Comparison of ENCODE assay signal across 1 cellular context in the genomic region with DNA sequence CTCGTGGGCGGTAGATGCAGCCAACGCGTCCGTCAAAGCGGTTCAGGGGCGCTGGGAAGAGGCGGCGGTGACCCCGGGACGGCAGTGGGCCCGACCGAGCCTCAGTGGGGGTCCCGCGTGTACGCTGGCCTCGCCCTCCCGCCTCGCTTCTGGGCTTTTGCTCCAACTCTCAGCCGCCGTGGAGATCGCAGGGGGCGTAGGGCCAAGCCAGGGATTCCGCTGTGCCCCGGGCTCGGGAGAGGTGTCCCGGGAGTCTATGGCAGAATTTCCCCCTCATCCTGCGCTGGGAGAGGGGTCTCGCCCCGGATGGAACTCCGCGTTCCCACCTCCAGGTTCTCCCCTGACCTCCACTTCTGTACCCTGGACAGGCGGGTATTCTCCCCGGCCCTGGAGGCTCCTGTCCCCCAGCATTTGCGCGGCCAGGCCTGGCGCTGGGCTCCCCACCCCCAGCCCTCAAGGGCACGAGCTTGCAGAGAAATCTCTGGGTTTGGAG.
TF ChIP-seq lines count a peak whose summit lies in the region.

No MANE protein-coding gene starts in this region.

TF ChIP-seq in K562, 482 proteins besides CTCF, POLR2A, EP300 and RAD21:
- TF ChIP-seq MIER1 (IDR thresholded peaks at IDR 0.05; ENCODE audit: low read depth) (no peak), ZNF592 (IDR thresholded peaks at IDR 0.05) (no peak), ZZZ3 (IDR thresholded peaks at IDR 0.05) (no peak), SREBF2 (CRISPR knock-in tag; IDR thresholded peaks at IDR 0.05) (no peak), NR4A1 (CRISPR knock-in tag; IDR thresholded peaks at IDR 0.05) (no peak), NR4A1 (tag; IDR thresholded peaks at IDR 0.05) (no peak), TAF1 (IDR thresholded peaks at IDR 0.05; ENCODE audit: control insufficient read depth, extremely low read depth, insufficient read depth, low read length, severe bottlenecking) (no peak), CUX1 (CRISPR knock-in tag; IDR thresholded peaks at IDR 0.05) (no peak), RB1 (IDR thresholded peaks at IDR 0.05; ENCODE audit: low read depth) (no peak), POLR3G (IDR thresholded peaks at IDR 0.05; ENCODE audit: extremely low read depth, insufficient read length, insufficient replicate concordance) (no peak), SOX6 (IDR thresholded peaks at IDR 0.05) (no peak), HBP1 (CRISPR knock-in tag; IDR thresholded peaks at IDR 0.05) (no peak), HCFC1 (IDR thresholded peaks at IDR 0.05; ENCODE audit: low read depth, low read length) (no peak), ATF7 (IDR thresholded peaks at IDR 0.05) (no peak), RHOXF2B (CRISPR knock-in tag; conservative IDR thresholded peaks at IDR 0.05) (no peak), SIX5 (IDR thresholded peaks at IDR 0.05; ENCODE audit: borderline replicate concordance in 1 of 2, insufficient read depth in 1 of 2, low read depth in 1 of 2, low read length in 2 of 2) (no peak), SRSF1 (IDR thresholded peaks at IDR 0.05; ENCODE audit: low read depth, low read length) (no peak), ZC3H4 (CRISPR knock-in tag; IDR thresholded peaks at IDR 0.05; ENCODE audit: borderline replicate concordance) (no peak), MTA1 (IDR thresholded peaks at IDR 0.05; ENCODE audit: borderline replicate concordance) (no peak)
- TF ChIP-seq, protein P1, sequence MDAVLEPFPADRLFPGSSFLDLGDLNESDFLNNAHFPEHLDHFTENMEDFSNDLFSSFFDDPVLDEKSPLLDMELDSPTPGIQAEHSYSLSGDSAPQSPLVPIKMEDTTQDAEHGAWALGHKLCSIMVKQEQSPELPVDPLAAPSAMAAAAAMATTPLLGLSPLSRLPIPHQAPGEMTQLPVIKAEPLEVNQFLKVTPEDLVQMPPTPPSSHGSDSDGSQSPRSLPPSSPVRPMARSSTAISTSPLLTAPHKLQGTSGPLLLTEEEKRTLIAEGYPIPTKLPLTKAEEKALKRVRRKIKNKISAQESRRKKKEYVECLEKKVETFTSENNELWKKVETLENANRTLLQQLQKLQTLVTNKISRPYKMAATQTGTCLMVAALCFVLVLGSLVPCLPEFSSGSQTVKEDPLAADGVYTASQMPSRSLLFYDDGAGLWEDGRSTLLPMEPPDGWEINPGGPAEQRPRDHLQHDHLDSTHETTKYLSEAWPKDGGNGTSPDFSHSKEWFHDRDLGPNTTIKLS (IDR thresholded peaks at IDR 0.05; ENCODE audit: borderline replicate concordance, low read depth), result no peak
